In the genomic region with DNA sequence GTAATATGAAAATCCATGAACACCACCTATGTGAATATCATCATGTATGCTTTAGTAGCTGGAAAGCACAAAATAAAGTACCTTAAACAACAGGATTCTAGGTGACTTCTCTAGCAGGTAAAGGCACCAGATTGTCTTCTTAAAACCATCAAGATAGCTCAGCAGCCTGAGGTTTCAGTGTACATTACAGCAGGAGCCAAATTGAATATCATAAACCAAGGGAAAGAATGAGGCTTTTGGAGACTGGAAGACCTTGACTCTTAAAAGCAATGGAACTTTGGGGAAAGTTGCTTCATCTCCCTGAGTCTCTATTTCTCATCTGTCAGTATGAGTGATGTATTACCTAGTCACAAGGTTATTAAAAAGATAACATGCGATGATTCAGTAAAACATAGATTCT, we compare ENCODE assay signal across 33 cellular contexts.
"Had no signal": no experiment of that assay in that cellular context is flagged by ENCODE, and none has a peak within 500 bp of the region (broad histone marks: within the 10 kb centered on the region; RNA-seq: fewer than 3 reads in every experiment).

No MANE protein-coding gene starts in this region.

- H3K4me1 Mint-ChIP-seq: activated B cell treated with CpG ODN at 0.5 μM for 24 hours; activated CD4-positive, alpha-beta T cell treated with anti-CD3 and anti-CD28 coated beads, Interleukin-2, amount 10 ng/mL, durations not matched to agents 24 days and 14 days; activated naive CD8-positive, alpha-beta T cell treated with anti-CD3 and anti-CD28 coated beads for 36 hours; central memory CD8-positive, alpha-beta T cell had no signal

- DNase-seq: activated B cell treated with CpG ODN at 0.5 μM for 24 hours; activated CD4-positive, alpha-beta memory T cell treated with anti-CD3 and anti-CD28 coated beads for 36 hours; activated CD4-positive, alpha-beta T cell treated with anti-CD3 and anti-CD28 coated beads for 4 hours; activated CD4-positive, alpha-beta T cell treated with anti-CD3 and anti-CD28 coated beads, Interleukin-2, amount 10 ng/mL, durations not matched to agents 24 days and 14 days; activated CD4-positive, alpha-beta T cell treated with anti-CD3 and anti-CD28 coated beads, Interleukin-2, amount 50 U/mL, for 1 hour; activated CD4-positive, alpha-beta T cell treated with anti-CD3 and anti-CD28 coated beads, Interleukin-2, amount 50 U/mL, for 4 hours; activated CD4-positive, CD25-positive, alpha-beta regulatory T cell treated with anti-CD3 and anti-CD28 coated beads, Interleukin-2, amount 50 U/mL, for 72 hours; activated CD8-positive, alpha-beta memory T cell treated with anti-CD3 and anti-CD28 coated beads, Interleukin-2, amount 50 U/mL, for 48 hours; activated CD8-positive, alpha-beta T cell treated with anti-CD3 and anti-CD28 coated beads for 36 hours; activated effector memory CD4-positive, alpha-beta T cell treated with Interleukin-2 at 50 U/mL for 16 hours; activated gamma-delta T cell treated with Interleukin-2 at 50 U/mL for 16 hours; activated naive CD4-positive, alpha-beta T cell; activated naive CD4-positive, alpha-beta T cell treated with anti-CD3 and anti-CD28 coated beads for 36 hours; activated naive CD4-positive, alpha-beta T cell treated with anti-CD3 and anti-CD28 coated beads, Interleukin-2, amount 50 U/mL, for 16 hours; activated naive CD8-positive, alpha-beta T cell treated with anti-CD3 and anti-CD28 coated beads for 36 hours; activated T-cell treated with anti-CD3 and anti-CD28 coated beads, Interleukin-2, amount 50 U/mL, for 24 hours; activated T-cell treated with anti-CD3 and anti-CD28 coated beads, Interleukin-2, amount 50 U/mL, for 48 hours; amygdala; anterior cingulate cortex; caudate nucleus; cerebellar nuclear complex; T-helper 1 cell; T-helper 2 cell; T-helper 9 cell had no signal

- H3K27ac Mint-ChIP-seq: activated B cell treated with CpG ODN at 0.5 μM for 24 hours; activated CD4-positive, alpha-beta memory T cell treated with anti-CD3 and anti-CD28 coated beads for 36 hours; activated CD4-positive, alpha-beta T cell treated with anti-CD3 and anti-CD28 coated beads, Interleukin-2, amount 10 ng/mL, durations not matched to agents 24 days and 14 days; activated CD8-positive, alpha-beta T cell treated with anti-CD3 and anti-CD28 coated beads for 36 hours; activated naive CD4-positive, alpha-beta T cell treated with anti-CD3 and anti-CD28 coated beads for 36 hours; activated naive CD4-positive, alpha-beta T cell treated with anti-CD3 and anti-CD28 coated beads, Interleukin-2, amount 50 U/mL, for 72 hours; activated naive CD8-positive, alpha-beta T cell treated with anti-CD3 and anti-CD28 coated beads for 36 hours; activated T-cell treated with anti-CD3 and anti-CD28 coated beads, Interleukin-2, amount 50 U/mL, for 24 hours; activated T-helper 2 cell treated with anti-CD3 and anti-CD28 coated beads, Interferon-gamma antibody, Interleukin-2, Interleukin-4, amounts not matched to agents 10 μg/mL and 5 μg/mL and 100 μg/mL, durations not matched to agents 14 hours and 24 hours and 36 hours; brain; T-helper 1 cell treated with Interleukin-12 subunit alpha and Interleukin-12 subunit beta and Interleukin-4 antibody, amounts not matched to agents 30 μg/mL and 1 μg/mL, for 36 hours; T-helper 2 cell treated with Interferon-gamma antibody and Interleukin-4, amounts not matched to agents 5 μg/mL and 100 μg/mL, for 36 hours had no signal

- ATAC-seq: activated CD8-positive, alpha-beta T cell treated with anti-CD3 and anti-CD28 coated beads for 36 hours; activated naive CD4-positive, alpha-beta T cell treated with anti-CD3 and anti-CD28 coated beads, Interleukin-2, amount 50 U/mL, for 72 hours had no signal

- H3K9me3 Mint-ChIP-seq: activated B cell treated with CpG ODN at 0.5 μM for 24 hours; activated CD4-positive, alpha-beta memory T cell treated with anti-CD3 and anti-CD28 coated beads for 36 hours; activated CD8-positive, alpha-beta T cell treated with anti-CD3 and anti-CD28 coated beads for 36 hours; activated naive CD8-positive, alpha-beta T cell treated with anti-CD3 and anti-CD28 coated beads for 36 hours had no signal

- H3K27me3 Mint-ChIP-seq: activated B cell treated with CpG ODN at 0.5 μM for 24 hours; activated CD4-positive, alpha-beta memory T cell treated with anti-CD3 and anti-CD28 coated beads for 36 hours; activated CD4-positive, alpha-beta T cell treated with anti-CD3 and anti-CD28 coated beads, Interleukin-2, amount 10 ng/mL, durations not matched to agents 24 days and 14 days; activated CD8-positive, alpha-beta T cell treated with anti-CD3 and anti-CD28 coated beads for 36 hours; activated naive CD8-positive, alpha-beta T cell treated with anti-CD3 and anti-CD28 coated beads for 36 hours; activated T-cell treated with anti-CD3 and anti-CD28 coated beads, Interleukin-2, amount 50 U/mL, for 24 hours; brain; central memory CD8-positive, alpha-beta T cell had no signal

- H3K9me3 ChIP-seq: ascending aorta had no signal

- H3K27me3 ChIP-seq: ascending aorta, cardiac muscle cell had no signal

- H3K4me3 ChIP-seq: cardiac muscle cell had no signal

- H3K36me3 Mint-ChIP-seq: activated CD4-positive, alpha-beta memory T cell treated with anti-CD3 and anti-CD28 coated beads for 36 hours; activated naive CD4-positive, alpha-beta T cell treated with anti-CD3 and anti-CD28 coated beads, Interleukin-2, amount 50 U/mL, for 72 hours; activated naive CD8-positive, alpha-beta T cell treated with anti-CD3 and anti-CD28 coated beads for 36 hours; brain had no signal

- H3K36me3 ChIP-seq: ascending aorta, cardiac muscle cell had no signal

- H3K4me3 Mint-ChIP-seq: activated B cell treated with CpG ODN at 0.5 μM for 24 hours; activated CD4-positive, alpha-beta memory T cell treated with anti-CD3 and anti-CD28 coated beads for 36 hours; activated CD4-positive, alpha-beta T cell treated with anti-CD3 and anti-CD28 coated beads, Interleukin-2, amount 10 ng/mL, durations not matched to agents 24 days and 14 days; activated CD8-positive, alpha-beta T cell treated with anti-CD3 and anti-CD28 coated beads for 36 hours; activated naive CD4-positive, alpha-beta T cell treated with anti-CD3 and anti-CD28 coated beads for 36 hours; activated naive CD8-positive, alpha-beta T cell treated with anti-CD3 and anti-CD28 coated beads for 36 hours; activated T-cell treated with anti-CD3 and anti-CD28 coated beads, Interleukin-2, amount 50 U/mL, for 24 hours; brain; central memory CD8-positive, alpha-beta T cell; T-helper 1 cell treated with Interleukin-12 subunit alpha and Interleukin-12 subunit beta and Interleukin-4 antibody, amounts not matched to agents 30 μg/mL and 1 μg/mL, for 36 hours; T-helper 2 cell treated with Interferon-gamma antibody and Interleukin-4, amounts not matched to agents 5 μg/mL and 100 μg/mL, for 36 hours had no signal

- H3K4me1 ChIP-seq: ascending aorta had no signal

- H3K27ac ChIP-seq: ascending aorta, cardiac muscle cell, VCaP had no signal
